ENCODE assay signal across 7 cellular contexts in genomic region chr2:61017556-61018318, GRCh38. TPM values are rescaled to one million over a fixed set of nuclear protein-coding genes. Genes with fewer than 3 reads are reported as not detected.
A peak's percentile ranks its signal among the peaks of the same experiment; 100 is the strongest.
DNase-seq lines count a peak whose midpoint lies in the region; ATAC-seq, FAIRE-seq and TF ChIP-seq lines count a peak whose summit lies in the region.

TSS of gene PEX13 (plus strand) at chr2:61017720. CDS start at chr2:61017760, 40 bp downstream.
TSS of gene PUS10 (minus strand) at chr2:61018255. CDS start at chr2:61011890, 6,365 bp downstream.

- H3K4me3 Mint-ChIP-seq in T-helper 2 cell treated with Interferon-gamma antibody and Interleukin-4, amounts not matched to agents 5 μg/mL and 100 μg/mL, for 36 hours, result peak within 1 kb of the TSS; percentile 100

- ATAC-seq in HG02571 (IDR thresholded peaks at IDR 0.05; ENCODE audit: unreplicated experiment), result peak; percentile 83
- ATAC-seq in GM12878, result peak; percentile 94

- H3K27me3 ChIP-seq in GM12878 (replicated peaks in 1 of 2; ENCODE audit: control insufficient read depth in 2 of 2, insufficient read depth in 2 of 2, low read length in 1 of 2), result no peaks in the 10 kb centered on the region
- no peaks in the 10 kb centered on the region for H3K27me3 ChIP-seq in iPS DF 6.9 (ENCODE audit: control insufficient read depth, insufficient read depth, low read length)

- BruUV-seq in GM12878 (replicated peaks; lab: Mats Ljungman, UMichigan), result TSS peak; percentile 64

- peaks cover 55% of the 10 kb centered on the region for H3K79me2 ChIP-seq in GM12878 (ENCODE audit: control insufficient read depth, insufficient read depth, low read length)

- TF ChIP-seq POLR2A in GM15510 (IDR thresholded peaks at IDR 0.05; ENCODE audit: borderline replicate concordance, extremely low read depth, insufficient read length), result peak; percentile 58
- peak; percentile 82 for TF ChIP-seq POLR2A in GM12878 (IDR thresholded peaks at IDR 0.05; ENCODE audit: low read depth, low read length)

- H4K20me1 ChIP-seq in GM12878 (ENCODE audit: control insufficient read depth, insufficient read depth), result no peaks in the 10 kb centered on the region

- intact Hi-C loops in GM12878 (cut with micrococcal nuclease; ENCODE audit: unreplicated experiment), result loop anchor here (1.0 to 5.0 kb wide), 2 partner anchors 50 to 160 kb away; partner anchors contain the start of gene SANBR

- FAIRE-seq in GM12878 (lab: Jason Lieb, UNC), result peak; percentile 59

- H3K36me3 ChIP-seq in GM12878 (ENCODE audit: control insufficient read depth in 2 of 2, insufficient read depth in 2 of 2, low read length in 1 of 2), result peaks cover 0 to 5% of the 10 kb centered on the region in 2 experiments; a peak in 2 of 4 replicates
- H3K36me3 ChIP-seq in iPS DF 6.9 (ENCODE audit: control insufficient read depth, insufficient read depth, low read length), result no peaks in the 10 kb centered on the region

- POLR2A ChIA-PET in GM12878 (lab: Charles Lee), result interaction anchor here (0.9 to 1.3 kb wide), 2 partner anchors 136 to 160 kb away, joined by 3 to 7 read pairs; partner anchors contain the start of gene REL

- in situ Hi-C loops in GM12878 (cut with MboI), result no loop called here

- no peak for TF ChIP-seq RAD21 in GM12878 (IDR thresholded peaks at IDR 0.05; ENCODE audit: insufficient read depth, low read depth, low read length)

- peak within 1 kb of the TSS; percentile 96 for H3K27ac ChIP-seq in GM12878 (ENCODE audit: control insufficient read depth, insufficient read depth)
- H3K27ac ChIP-seq in iPS DF 6.9 (ENCODE audit: low read length), result peak within 1 kb of the TSS; percentile 28

- H3K9me3 ChIP-seq in GM12878 (replicated peaks; ENCODE audit: control insufficient read depth, insufficient read depth, low read length) (peaks cover 9% of the 10 kb centered on the region; the same call in 2 of the 3 replicates), iPS DF 6.9 (ENCODE audit: control insufficient read depth, insufficient read depth, low read length) (no peaks in the 10 kb centered on the region)

- no peaks in the 10 kb centered on the region for H3K27me3 Mint-ChIP-seq in T-helper 2 cell treated with Interferon-gamma antibody and Interleukin-4, amounts not matched to agents 5 μg/mL and 100 μg/mL, for 36 hours (ENCODE audit: low read depth)

- H3K4me3 ChIP-seq in GM12878 (peak within 1 kb of the TSS; percentile 97), iPS DF 6.9 (ENCODE audit: low read length) (peak within 1 kb of the TSS; percentile 77), skeletal muscle cell (ENCODE audit: low read depth, low read length) (peak within 1 kb of the TSS; percentile 98)

- TF ChIP-seq EP300 in GM12878 (IDR thresholded peaks at IDR 0.05; ENCODE audit: borderline replicate concordance in 1 of 2, control insufficient read depth in 1 of 2, low read depth in 2 of 2, low read length in 2 of 2), result no peak

- no peaks in the 10 kb centered on the region for H3K9me3 Mint-ChIP-seq in T-helper 2 cell treated with Interferon-gamma antibody and Interleukin-4, amounts not matched to agents 5 μg/mL and 100 μg/mL, for 36 hours

- SMC1A ChIA-PET in GM12878 (lab: Charles Lee; ENCODE audit: uncharacterized antibody, unreplicated experiment), result interaction anchor here (0.9 kb wide), 1 partner anchor 521 kb away, joined by 3 read pairs; no protein-coding TSS in a partner anchor

- H3K36me3 Mint-ChIP-seq in T-helper 2 cell treated with Interferon-gamma antibody and Interleukin-4, amounts not matched to agents 5 μg/mL and 100 μg/mL, for 36 hours (ENCODE audit: low read depth), result peaks cover 18% of the 10 kb centered on the region

- WGBS in GM12878 (ENCODE audit: insufficient coverage, insufficient replicate concordance, low lambda C conversion rate, missing lambda C conversion rate), result 1% methylated on average over 39 of the region's 39 CpGs
- WGBS in iPS DF 6.9 (ENCODE audit: insufficient coverage, insufficient read length), result no CpG with 5 or more reads among the region's 39 CpGs

- DNase-seq in NCI-H1048 (lab: John Stamatoyannopoulos, UW) (peak; percentile 32), GM12878 (ENCODE audit: low read depth, low spot score) (peak; percentile 17), iPS DF 6.9 (ENCODE audit: low read depth, low spot score) (peak; percentile 43), skeletal muscle cell (ENCODE audit: low read depth) (peak; percentile 30)
- DNase-seq in T-helper 2 cell treated with Interferon-gamma antibody and Interleukin-4, amounts not matched to agents 5 μg/mL and 100 μg/mL, for 36 hours (ENCODE audit: low spot score), result peak; percentile 74

- RAD21 ChIA-PET in GM12878 (lab: Charles Lee; ENCODE audit: unreplicated experiment), result interaction anchor here (0.5 to 1.5 kb wide), 7 partner anchors 47 to 262 kb away, joined by 3 to 4 read pairs (median 3); partner anchors contain the start of gene PAPOLG

- H3K27ac Mint-ChIP-seq in T-helper 2 cell treated with Interferon-gamma antibody and Interleukin-4, amounts not matched to agents 5 μg/mL and 100 μg/mL, for 36 hours, result peak within 1 kb of the TSS; percentile 94

- CTCF ChIA-PET in GM12878 (lab: Yijun Ruan, JAX), result interaction anchor here (0.6 to 2.5 kb wide), 2 partner anchors 12 to 18 kb away, joined by 3 to 9 read pairs; no protein-coding TSS in a partner anchor

- H3K4me1 ChIP-seq in GM12878 (ENCODE audit: control insufficient read depth, insufficient read depth, low read length), result no peaks in the 10 kb centered on the region
- no peaks in the 10 kb centered on the region for H3K4me1 ChIP-seq in iPS DF 6.9 (ENCODE audit: control insufficient read depth, insufficient read depth, low read length)

- H2AFZ ChIP-seq in GM12878 (ENCODE audit: control insufficient read depth, low read depth, low read length), result peak within 1 kb of the TSS; percentile 97

- H3K4me1 Mint-ChIP-seq in T-helper 2 cell treated with Interferon-gamma antibody and Interleukin-4, amounts not matched to agents 5 μg/mL and 100 μg/mL, for 36 hours (ENCODE audit: low read depth), result peaks cover 26% of the 10 kb centered on the region

- H3K4me2 ChIP-seq in GM12878 (ENCODE audit: control insufficient read depth, insufficient read depth), result peak within 1 kb of the TSS; percentile 80

- TF ChIP-seq CTCF in GM12878 (IDR thresholded peaks at IDR 0.05 in 2 of 3, conservative IDR thresholded peaks at IDR 0.05 in 1 of 3; ENCODE audit: control insufficient read depth in 2 of 3, extremely low read depth in 1 of 3, insufficient read depth in 1 of 3, low read depth in 3 of 3, low read length in 3 of 3), result no peak

- H3K9ac ChIP-seq in GM12878 (ENCODE audit: control insufficient read depth, insufficient read depth, low read length), result peak within 1 kb of the TSS; percentile 94

TF ChIP-seq in GM12878, 131 proteins besides CTCF, POLR2A, EP300 and RAD21 (continues in another document):
- peak; percentile 86; the same call in 1 of the 2 replicates for TF ChIP-seq POLR2AphosphoS2 (IDR thresholded peaks at IDR 0.05; ENCODE audit: low read depth, low read length)
- no peak for TF ChIP-seq ZZZ3 (IDR thresholded peaks at IDR 0.05; ENCODE audit: control insufficient read depth, insufficient read length, low read depth)
- peak; percentile 18 to 46; a peak in 2 of 4 replicates for TF ChIP-seq IKZF2 (IDR thresholded peaks at IDR 0.05)
- TF ChIP-seq SMC3 (IDR thresholded peaks at IDR 0.05; ENCODE audit: borderline replicate concordance, low read length), result no peak
- TF ChIP-seq HDAC6 (IDR thresholded peaks at IDR 0.05; ENCODE audit: unreplicated experiment), result no peak
- no peak for TF ChIP-seq IRF3 (IDR thresholded peaks at IDR 0.05)

RNA-seq across cellular contexts. Expression of gene PEX13, which starts in this region (rescaled TPM):
- 63.6 and 67.6 TPM in 2 replicates for total RNA-seq in GM12878 (2013; cell fraction: nucleolus; rRNA removed)
- total RNA-seq in GM12878 (2014; rRNA removed) (20.7 and 26.0 TPM in 2 replicates), GM12878 (2014; rRNA removed; fragmentation: Illumina TruSeq; extraction: Trizol) (18.2 and 18.6 TPM in 2 replicates), GM12878 (2021) (17.1 and 18.7 TPM in 2 replicates)
- polyA plus RNA-seq in GM12878 (2011; ENCODE audit: low read depth), result 5.3 TPM
- polyA plus RNA-seq in GM12878 (2011; rRNA removed) (27.6 and 30.9 TPM in 2 replicates), GM12878 (2014; fragmentation: Illumina TruSeq; extraction: Trizol) (11.5 and 11.9 TPM in 2 replicates), GM12878 (2014; fragmentation: Nextera tagmentation; extraction: Ambion mirVana) (1 to 10 TPM; 2.6 to 4.9 TPM), GM12878 (2014; rRNA removed) (14.9 and 15.2 TPM in 2 replicates), GM12878 (2016; fragmentation: Nextera tagmentation; extraction: Ambion mirVana) (10 to 100 TPM; 22.0 to 22.6 TPM)
- polyA plus RNA-seq in GM12878 (2011; cell fraction: cytosol; rRNA removed), result 16.0 and 16.1 TPM in 2 replicates
- 9.2 and 11.1 TPM in 2 replicates for polyA plus RNA-seq in GM12878 (2011; cell fraction: nucleus; rRNA removed)
- polyA plus RNA-seq in GM12878 (2012), result 6.2 and 9.0 TPM in 2 replicates
- 19.7 and 26.8 TPM in 2 replicates for polyA minus RNA-seq in GM12878 (2011; rRNA and poly(A)+ RNA removed)
- 6.1 and 6.4 TPM in 2 replicates for polyA minus RNA-seq in GM12878 (2011; cell fraction: cytosol; rRNA and poly(A)+ RNA removed)
- polyA minus RNA-seq in GM12878 (2011; cell fraction: nucleus; rRNA and poly(A)+ RNA removed), result 16.9 and 24.7 TPM in 2 replicates

RNA-seq across cellular contexts. Expression of gene PUS10, which starts in this region (rescaled TPM):
- total RNA-seq in GM12878 (2013; cell fraction: nucleolus; rRNA removed), result 49.8 and 53.0 TPM in 2 replicates
- total RNA-seq in GM12878 (2014; rRNA removed), result 13.4 and 14.8 TPM in 2 replicates
- 17.0 TPM in 2 replicates for total RNA-seq in GM12878 (2014; rRNA removed; fragmentation: Illumina TruSeq; extraction: Trizol)
- total RNA-seq in GM12878 (2021), result 11.9 and 12.6 TPM in 2 replicates
- 4.9 TPM for polyA plus RNA-seq in GM12878 (2011; ENCODE audit: low read depth)
- polyA plus RNA-seq in GM12878 (2011; rRNA removed), result 13.9 and 18.0 TPM in 2 replicates
- polyA plus RNA-seq in GM12878 (2011; cell fraction: cytosol; rRNA removed), result 5.5 and 6.2 TPM in 2 replicates
- polyA plus RNA-seq in GM12878 (2011; cell fraction: nucleus; rRNA removed), result 14.1 and 14.9 TPM in 2 replicates
- polyA plus RNA-seq in GM12878 (2012), result 7.6 and 8.2 TPM in 2 replicates
- 13.3 and 19.9 TPM in 2 replicates for polyA plus RNA-seq in GM12878 (2014; fragmentation: Illumina TruSeq; extraction: Trizol)
- polyA plus RNA-seq in GM12878 (2014; fragmentation: Nextera tagmentation; extraction: Ambion mirVana), result 1 to 10 TPM; 9.1 to 9.8 TPM
- polyA plus RNA-seq in GM12878 (2014; rRNA removed), result 8.4 and 12.8 TPM in 2 replicates
- polyA plus RNA-seq in GM12878 (2016; fragmentation: Nextera tagmentation; extraction: Ambion mirVana), result 10 to 100 TPM; 12.2 to 14.9 TPM
- 9.0 and 9.3 TPM in 2 replicates for polyA minus RNA-seq in GM12878 (2011; rRNA and poly(A)+ RNA removed)
- polyA minus RNA-seq in GM12878 (2011; cell fraction: cytosol; rRNA and poly(A)+ RNA removed), result 2.5 and 4.8 TPM in 2 replicates
- 9.8 and 14.4 TPM in 2 replicates for polyA minus RNA-seq in GM12878 (2011; cell fraction: nucleus; rRNA and poly(A)+ RNA removed)

Comparison
In these comparisons a context has a peak if more than half of its experiments do, and no peak if none do; other contexts are left out.
1. Peak in every context shown above with its lines: DNase-seq, ATAC-seq, H3K4me3 ChIP-seq and H3K27ac ChIP-seq.
2. DNase-seq: peak in every context shown above with its lines; median percentile 74 in T-helper 2 cell treated with Interferon-gamma antibody and Interleukin-4, amounts not matched to agents 5 μg/mL and 100 μg/mL, for 36 hours; 43 in iPS DF 6.9; 32 in NCI-H1048; 30 in skeletal muscle cell; 17 in GM12878.